In the genomic region with DNA sequence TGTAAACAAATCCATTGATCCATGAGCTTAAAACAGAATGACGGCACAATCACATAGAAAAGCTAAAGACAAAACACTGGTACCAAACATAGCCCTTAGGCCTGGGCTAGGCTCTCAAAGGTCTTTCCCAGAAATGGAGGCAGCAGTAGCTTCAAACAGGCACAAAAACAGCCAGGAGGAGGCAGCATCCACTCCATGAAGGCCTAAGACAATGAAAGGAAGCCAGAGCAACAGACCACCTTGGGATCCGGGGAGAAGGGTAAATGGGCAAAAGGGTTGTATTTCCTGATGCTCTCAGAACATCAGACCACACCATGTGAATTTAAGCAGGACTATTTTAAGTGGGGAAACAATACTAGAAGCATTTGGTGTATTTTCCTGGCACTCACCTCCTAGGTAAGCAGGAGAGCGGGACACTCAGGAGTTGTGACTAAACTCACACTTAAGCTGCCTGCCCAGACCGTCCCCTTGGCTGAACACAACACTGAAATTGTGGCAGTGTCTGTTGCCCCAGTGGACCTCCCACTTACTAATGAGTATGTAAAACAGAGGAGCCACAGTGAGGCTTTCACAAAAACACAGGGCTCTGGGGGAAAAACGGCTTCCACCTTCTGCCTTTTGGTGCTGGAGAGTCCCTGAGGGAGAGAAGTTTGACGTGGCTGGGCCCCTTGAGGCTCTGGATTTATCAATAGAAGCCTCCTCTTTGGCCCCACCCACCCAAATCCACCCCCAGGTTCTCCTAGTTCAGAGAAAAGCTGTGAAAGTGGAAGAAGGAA, we compare ENCODE assay signal across 8 cellular contexts. TPM values are rescaled to one million over a fixed set of nuclear protein-coding genes. Genes with fewer than 3 reads are reported as not detected.
DNase-seq lines count a peak whose midpoint lies in the region; ATAC-seq and TF ChIP-seq lines count a peak whose summit lies in the region.

No MANE protein-coding gene starts in this region.

- no peaks in the 10 kb centered on the region for H3K9me3 Mint-ChIP-seq in type B pancreatic cell

- H3K27me3 Mint-ChIP-seq in type B pancreatic cell, result no peaks in the 10 kb centered on the region

- ATAC-seq in heart right ventricle, result no peak
- ATAC-seq in Right ventricle myocardium inferior, result no peak

- no peak for DNase-seq in heart right ventricle
- no peak for DNase-seq in Right ventricle myocardium inferior (ENCODE audit: missing footprints)
- peak; percentile 11 for DNase-seq in OCI-M1 (lab: John Stamatoyannopoulos, UW)
- DNase-seq in epithelial cell of proximal tubule (ENCODE audit: low read depth), result no peak
- no peak for DNase-seq in type B pancreatic cell (ENCODE audit: extremely low spot score, unreplicated experiment)
- no peak for DNase-seq in NCI-H187 (lab: John Stamatoyannopoulos, UW)
- DNase-seq in NCI-H1048 (lab: John Stamatoyannopoulos, UW), result no peak
- no peak for DNase-seq in COLO668 (lab: John Stamatoyannopoulos, UW; ENCODE audit: unreplicated experiment)

- no peak overlapping the region for H3K4me3 ChIP-seq in heart right ventricle
- no peak overlapping the region for H3K4me3 ChIP-seq in epithelial cell of proximal tubule (ENCODE audit: low read depth, low read length)

- H3K4me1 Mint-ChIP-seq in type B pancreatic cell (ENCODE audit: unreplicated experiment), result no peaks in the 10 kb centered on the region

- no peaks in the 10 kb centered on the region for H3K27me3 ChIP-seq in heart right ventricle

- TF ChIP-seq CTCF in heart right ventricle (IDR thresholded peaks at IDR 0.05) (peak in 6 of 9 donors; percentile 20 to 41 (median 35)), epithelial cell of proximal tubule (conservative IDR thresholded peaks at IDR 0.05; ENCODE audit: low read depth, low read length) (peak; percentile 59), type B pancreatic cell (conservative IDR thresholded peaks at IDR 0.05) (peak; percentile 53)

- peaks cover 0 to 6% (median 0%) of the 10 kb centered on the region in 9 donors for H3K4me1 ChIP-seq in heart right ventricle

- peaks cover 0 to 100% (median 39%) of the 10 kb centered on the region in 9 donors for H3K36me3 ChIP-seq in heart right ventricle

- peaks cover 22% of the 10 kb centered on the region for H3K36me3 Mint-ChIP-seq in type B pancreatic cell

- peak overlapping the region in 2 of 10 donors; percentile 33 to 40 for H3K27ac ChIP-seq in heart right ventricle

- intact Hi-C loops in heart right ventricle (cut with DNase I), result loop anchor here in 2 of 10 donors (10.0 kb wide), 2 partner anchors 544 to 694 kb away; no protein-coding TSS in a partner anchor
- intact Hi-C loops in Right ventricle myocardium inferior (cut with DNase I), result loop anchor here (10.0 kb wide), 1 partner anchor 544 kb away; no protein-coding TSS in a partner anchor

- H3K4me3 Mint-ChIP-seq in type B pancreatic cell, result no peak overlapping the region

- WGBS in heart right ventricle, 2 donors, result 72 to 85% methylated on average over 6 of the region's 6 CpGs

- no peaks in the 10 kb centered on the region for H3K9me3 ChIP-seq in heart right ventricle

- H3K27ac Mint-ChIP-seq in type B pancreatic cell, result no peak overlapping the region

RNA-seq across cellular contexts. Expression of a gene that starts 11.9 kb away (rescaled TPM):
- total RNA-seq in heart right ventricle (10 to 100 TPM; 18.9 to 24.3 (median 20.9) TPM), Right ventricle myocardium inferior (25.2 TPM), epithelial cell of proximal tubule (50.7 and 79.1 TPM in 2 replicates), type B pancreatic cell (ENCODE audit: low replicate concordance) (41.3 and 50.4 TPM in 2 replicates)
- 10 to 100 TPM; 11.6 to 14.3 TPM for polyA plus RNA-seq in heart right ventricle

RNA-seq across cellular contexts. Expression of a gene that starts 32.0 kb away (rescaled TPM):
- total RNA-seq in heart right ventricle (100 to 1,000 TPM in 6 of 10 donors, 10 to 100 TPM in 4; 84.6 to 130 (median 102) TPM), Right ventricle myocardium inferior (98.0 TPM), epithelial cell of proximal tubule (50.9 and 58.4 TPM in 2 replicates), type B pancreatic cell (ENCODE audit: low replicate concordance) (39.8 and 59.2 TPM in 2 replicates)
- polyA plus RNA-seq in heart right ventricle, result 10 to 100 TPM; 20.3 to 44.9 TPM

RNA-seq across cellular contexts. Expression of a gene that starts 42.9 kb away (rescaled TPM):
- 10 to 100 TPM in 5 of 10 donors, 1 to 10 TPM in 5; 4.9 to 16.6 (median 9.6) TPM for total RNA-seq in heart right ventricle
- 1 to 10 TPM; 3.6 to 3.7 TPM for polyA plus RNA-seq in heart right ventricle
- total RNA-seq in Right ventricle myocardium inferior, result 10.4 TPM
- total RNA-seq in epithelial cell of proximal tubule, result under 0.01 TPM in 2 replicates
- not detected in 2 replicates for total RNA-seq in type B pancreatic cell (ENCODE audit: low replicate concordance)
